8 cellular contexts compared by ENCODE assay signal in the genomic region with DNA sequence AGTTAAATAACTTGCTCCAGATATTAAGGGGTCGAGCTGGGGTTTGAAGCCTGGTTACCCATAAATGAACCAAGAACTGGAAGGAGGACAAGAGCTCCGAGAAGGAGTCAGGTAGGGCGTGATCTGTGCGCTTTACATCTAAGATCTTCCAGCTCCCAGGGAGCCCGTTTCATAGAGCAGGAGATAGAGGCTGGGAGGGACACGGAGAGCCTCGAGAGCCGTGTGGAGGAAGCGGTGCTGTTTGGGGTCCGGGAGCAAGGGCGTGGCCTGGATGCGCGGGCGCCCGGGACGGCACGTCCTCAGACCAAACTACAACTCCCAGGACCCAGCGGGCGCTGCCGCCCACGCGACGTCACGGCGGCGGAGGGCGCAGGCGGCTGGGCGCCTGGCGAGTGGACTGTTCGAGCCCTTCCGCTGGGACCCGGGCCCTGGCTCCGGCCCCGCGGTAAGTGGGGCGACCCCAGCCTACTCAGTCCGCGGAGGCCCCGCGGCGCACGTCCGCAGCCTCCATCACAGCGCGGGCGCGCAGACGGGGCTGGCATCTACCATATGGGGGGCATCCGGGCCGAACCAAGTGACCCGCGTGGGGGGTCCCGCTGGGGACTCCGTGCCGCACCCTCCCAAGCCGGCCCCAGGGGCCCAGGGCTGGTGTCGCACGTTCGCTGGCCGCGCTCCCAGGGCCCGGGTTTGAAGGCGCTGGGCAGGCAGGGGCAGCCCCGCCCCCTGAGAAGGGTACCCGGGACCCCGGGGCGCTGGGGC. TPM values are rescaled to one million over a fixed set of nuclear protein-coding genes. Genes with fewer than 3 reads are reported as not detected.
A peak's percentile ranks its signal among the peaks of the same experiment; 100 is the strongest.
DNase-seq lines count a peak whose midpoint lies in the region; ATAC-seq and TF ChIP-seq lines count a peak whose summit lies in the region.

Gene BCKDK (plus strand): TSS at position 352 of the 759 bp plus-strand sequence. CDS start 838 bp downstream, outside the sequence.

- H3K9me3 ChIP-seq in Karpas-422 (ENCODE audit: low read length) (no peaks in the 10 kb centered on the region), SK-N-SH (no peaks in the 10 kb centered on the region), thymus (ENCODE audit: control insufficient read depth) (no peaks in the 10 kb centered on the region)

- peaks cover 19% of the 10 kb centered on the region for H3K4me1 Mint-ChIP-seq in activated naive CD4-positive, alpha-beta T cell treated with anti-CD3 and anti-CD28 coated beads, Interleukin-2, amount 50 U/mL, for 24 hours

- no peaks in the 10 kb centered on the region for H3K36me3 Mint-ChIP-seq in activated naive CD4-positive, alpha-beta T cell treated with anti-CD3 and anti-CD28 coated beads, Interleukin-2, amount 50 U/mL, for 24 hours

- TF ChIP-seq EP300 in SK-N-SH (IDR thresholded peaks at IDR 0.05; ENCODE audit: borderline replicate concordance in 1 of 2, low read depth in 1 of 2, low read length in 1 of 2): no peak

- H3K9me3 Mint-ChIP-seq in activated naive CD4-positive, alpha-beta T cell treated with anti-CD3 and anti-CD28 coated beads, Interleukin-2, amount 50 U/mL, for 24 hours: no peaks in the 10 kb centered on the region

- 0 out of 2 replicates have a peak within 1 kb of the TSS, but pooled peaks have one; percentile 25 for H3K27ac ChIP-seq in Karpas-422 (ENCODE audit: low read length)
- peak within 1 kb of the TSS; percentile 57 to 86; a peak in 3 of 4 replicates for H3K27ac ChIP-seq in SK-N-SH (ENCODE audit: low read depth in 2 of 2, low read length in 1 of 2)
- peak within 1 kb of the TSS; percentile 73 for H3K27ac ChIP-seq in thymus (ENCODE audit: low read depth)

- H3K9me2 ChIP-seq in Karpas-422 (replicated peaks; ENCODE audit: insufficient read depth, low read length): no peaks in the 10 kb centered on the region
- H3K9me2 ChIP-seq in SK-N-SH: no peaks in the 10 kb centered on the region

- H3K4me1 ChIP-seq in Karpas-422 (ENCODE audit: low read length) (peaks cover 20% of the 10 kb centered on the region), SK-N-SH (ENCODE audit: control insufficient read depth in 1 of 2, insufficient read depth in 2 of 2, low read depth in 1 of 2, low read length in 1 of 2) (peaks cover 8 to 25% of the 10 kb centered on the region in 2 experiments; a peak in 2 of 4 replicates), thymus (ENCODE audit: control insufficient read depth, insufficient read depth, low read length) (peaks cover 15% of the 10 kb centered on the region)

- H2AFZ ChIP-seq in Karpas-422 (ENCODE audit: low read length) (peak within 1 kb of the TSS; percentile 22; the same call in 1 of the 2 replicates), SK-N-SH (ENCODE audit: low read depth) (peak within 1 kb of the TSS; percentile 90)

- H3F3A ChIP-seq in SK-N-SH (replicated peaks; ENCODE audit: insufficient read depth): peaks cover under 1% of the 10 kb centered on the region

- H3K27me3 Mint-ChIP-seq in activated naive CD4-positive, alpha-beta T cell treated with anti-CD3 and anti-CD28 coated beads, Interleukin-2, amount 50 U/mL, for 24 hours: no peaks in the 10 kb centered on the region

- H4K20me1 ChIP-seq in Karpas-422 (ENCODE audit: insufficient read depth, low read depth, low read length) (no peaks in the 10 kb centered on the region), SK-N-SH (ENCODE audit: insufficient read depth) (no peaks in the 10 kb centered on the region)

- no peaks in the 10 kb centered on the region for H3K27me3 ChIP-seq in Karpas-422 (ENCODE audit: low read length)
- H3K27me3 ChIP-seq in SK-N-SH (ENCODE audit: insufficient read depth): no peaks in the 10 kb centered on the region
- no peaks in the 10 kb centered on the region for H3K27me3 ChIP-seq in thymus (ENCODE audit: control insufficient read depth, insufficient read depth)

- H3K79me2 ChIP-seq in Karpas-422 (ENCODE audit: low read length): peaks cover 18% of the 10 kb centered on the region
- H3K79me2 ChIP-seq in SK-N-SH (ENCODE audit: insufficient read depth): peaks cover 23% of the 10 kb centered on the region

- 24% methylated on average over 14 of the region's 68 CpGs for WGBS in SK-N-SH (ENCODE audit: low lambda C conversion rate)
- WGBS in thymus: 5% methylated on average over 68 of the region's 68 CpGs

- H3K36me3 ChIP-seq in Karpas-422 (ENCODE audit: insufficient read depth, low read length): no peaks in the 10 kb centered on the region; the same call in none of the 2 replicates
- H3K36me3 ChIP-seq in SK-N-SH (replicated peaks in 1 of 2; ENCODE audit: control insufficient read depth in 1 of 2, insufficient read depth in 2 of 2, low read length in 1 of 2): peaks cover 19 to 36% of the 10 kb centered on the region in 2 experiments
- H3K36me3 ChIP-seq in thymus (ENCODE audit: control insufficient read depth, insufficient read depth): peaks cover 34% of the 10 kb centered on the region

- DNase-seq in ELF-1 (ENCODE audit: low read depth, low spot score): peak; percentile 62
- DNase-seq in Karpas-422: peak; percentile 94
- DNase-seq in SK-N-SH: peak; percentile 93
- no peak for DNase-seq in glomerular endothelial cell (ENCODE audit: extremely low read depth, low read depth, low spot score)
- DNase-seq in omental fat pad (ENCODE audit: low spot score): no peak

- peak within 1 kb of the TSS; percentile 93 for H3K27ac Mint-ChIP-seq in activated naive CD4-positive, alpha-beta T cell treated with anti-CD3 and anti-CD28 coated beads, Interleukin-2, amount 50 U/mL, for 24 hours

- peak within 1 kb of the TSS; percentile 92 for H3K4me3 ChIP-seq in Karpas-422 (ENCODE audit: low read length)
- H3K4me3 ChIP-seq in SK-N-SH (ENCODE audit: low read depth in 2 of 2, low read length in 1 of 2): peak within 1 kb of the TSS; percentile 94 to 98
- H3K4me3 ChIP-seq in thymus (ENCODE audit: low read length): peak within 1 kb of the TSS; percentile 96

- CTCF ChIA-PET in SK-N-SH (lab: Yijun Ruan, JAX): interaction anchor here (1.8 kb wide), 1 partner anchor 34 kb away, joined by 8 read pairs; no protein-coding TSS in a partner anchor

- peak; percentile 76 for ATAC-seq in GM21825 (IDR thresholded peaks at IDR 0.05; ENCODE audit: unreplicated experiment)
- ATAC-seq in omental fat pad (ENCODE audit: low FRiP score): peak; percentile 70

- peak within 1 kb of the TSS; percentile 90 for H3K4me3 Mint-ChIP-seq in activated naive CD4-positive, alpha-beta T cell treated with anti-CD3 and anti-CD28 coated beads, Interleukin-2, amount 50 U/mL, for 24 hours

- H3K4me2 ChIP-seq in Karpas-422 (ENCODE audit: low read depth, low read length, poor library complexity, severe bottlenecking) (peak within 1 kb of the TSS; percentile 79), SK-N-SH (peak within 1 kb of the TSS; percentile 94)

- no peak for TF ChIP-seq RAD21 in SK-N-SH (IDR thresholded peaks at IDR 0.05; ENCODE audit: low read length)

- H3K9ac ChIP-seq in Karpas-422 (ENCODE audit: low read length): peak within 1 kb of the TSS; percentile 96
- H3K9ac ChIP-seq in SK-N-SH: peak within 1 kb of the TSS; percentile 97

- TF ChIP-seq CTCF in SK-N-SH (IDR thresholded peaks at IDR 0.05) (no peak), omental fat pad (IDR thresholded peaks at IDR 0.05) (no peak)

- POLR2A ChIA-PET in SK-N-SH (lab: Yijun Ruan, JAX): interaction anchor here (0.6 to 3.2 kb wide), 2 partner anchors 9 to 13 kb away, joined by 3 to 12 read pairs; partner anchors contain the start of gene KAT8

TF ChIP-seq in SK-N-SH, 30 proteins besides CTCF, POLR2A, EP300 and RAD21 (continues in another document):
- no peak for TF ChIP-seq FOXM1 (IDR thresholded peaks at IDR 0.05; ENCODE audit: low read depth)
- TF ChIP-seq RXRA (IDR thresholded peaks at IDR 0.05; ENCODE audit: borderline replicate concordance, low read depth): no peak
- TF ChIP-seq GABPA (IDR thresholded peaks at IDR 0.05; ENCODE audit: low read depth): peak; percentile 52
- peak; percentile 58; the same call in 1 of the 2 replicates for TF ChIP-seq MXI1 (IDR thresholded peaks at IDR 0.05; ENCODE audit: low read depth, low read length)
- TF ChIP-seq POLR2AphosphoS5 (IDR thresholded peaks at IDR 0.05; ENCODE audit: low read depth, low read length): peak; percentile 42
- 0 out of 2 replicates have a peak, but pooled peaks have one; percentile 2 for TF ChIP-seq REST (IDR thresholded peaks at IDR 0.05; ENCODE audit: low read depth, low read length)
- TF ChIP-seq, protein P1, sequence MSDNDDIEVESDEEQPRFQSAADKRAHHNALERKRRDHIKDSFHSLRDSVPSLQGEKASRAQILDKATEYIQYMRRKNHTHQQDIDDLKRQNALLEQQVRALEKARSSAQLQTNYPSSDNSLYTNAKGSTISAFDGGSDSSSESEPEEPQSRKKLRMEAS (IDR thresholded peaks at IDR 0.05; ENCODE audit: low read depth): peak; percentile 63; the same call in 1 of the 2 replicates
- peak; percentile 65 for TF ChIP-seq NRF1 (IDR thresholded peaks at IDR 0.05; ENCODE audit: low read depth, low read length)

RNA-seq across cellular contexts. Expression of gene BCKDK, which starts in this region (rescaled TPM):
- 28.4 and 37.5 TPM in 2 replicates for total RNA-seq in Karpas-422 (2014; rRNA removed; shearing (Covaris generic); ENCODE audit: low replicate concordance)
- polyA plus RNA-seq in SK-N-SH (2012; rRNA removed) (57.9 and 73.2 TPM in 2 replicates), thymus (16.7 TPM)
- polyA plus RNA-seq in SK-N-SH (2012; cell fraction: cytosol; rRNA removed): 30.1 and 46.9 TPM in 2 replicates
- polyA plus RNA-seq in SK-N-SH (2012; cell fraction: nucleus; rRNA removed): 72.8 and 93.1 TPM in 2 replicates
- total RNA-seq in glomerular endothelial cell (67.5 and 73.5 TPM in 2 replicates), omental fat pad (10 to 100 TPM; 34.5 to 52.5 (median 43.4) TPM)

Comparison
In these comparisons a context has a peak if more than half of its experiments do, and no peak if none do; other contexts are left out.
1. DNase-seq: peak in ELF-1 (single experiment), Karpas-422 (single experiment) and SK-N-SH (single experiment); none in glomerular endothelial cell (single experiment) and omental fat pad (single experiment).
2. Peak in every context shown above with its lines, with median percentiles within 50 percentile points of each other: H3K27ac ChIP-seq and H3K4me3 ChIP-seq.